ENCODE assay signal across 1 cellular context in the genomic region with DNA sequence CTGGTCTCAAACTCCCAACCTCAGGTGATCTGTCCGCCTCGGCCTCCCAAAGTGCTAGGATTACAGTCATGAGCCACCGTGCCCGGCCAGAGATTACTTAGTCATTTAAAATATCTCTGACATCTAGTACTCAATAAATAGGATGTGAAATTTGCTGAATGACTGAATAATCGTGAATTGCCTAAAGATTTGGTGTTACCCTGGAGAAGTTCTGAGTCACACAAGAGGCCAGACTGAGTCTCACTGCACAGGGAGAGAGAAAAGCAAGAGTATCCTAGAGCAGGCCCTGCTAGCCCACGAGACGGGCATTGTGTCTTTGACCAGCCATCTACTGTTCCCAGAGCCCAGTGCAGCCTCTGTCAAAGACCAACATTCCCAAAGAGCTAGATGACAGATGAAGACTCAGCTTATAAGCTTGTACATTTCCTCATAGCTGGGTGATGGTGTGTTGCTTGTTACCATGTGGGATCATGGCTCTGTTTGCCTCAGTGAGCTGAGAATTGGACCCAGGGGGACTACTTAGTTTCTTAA.
TF ChIP-seq lines count a peak whose summit lies in the region.

No MANE protein-coding gene starts in this region.

TF ChIP-seq in HepG2, 621 proteins besides CTCF, POLR2A, EP300 and RAD21:
- TF ChIP-seq AHR (CRISPR knock-in tag; IDR thresholded peaks at IDR 0.05) (no peak), ZNF839 (CRISPR knock-in tag; IDR thresholded peaks at IDR 0.05; ENCODE audit: borderline replicate concordance) (no peak), MTF1 (CRISPR knock-in tag; IDR thresholded peaks at IDR 0.05) (no peak), NFIC (IDR thresholded peaks at IDR 0.05; ENCODE audit: low read length) (no peak), SYNCRIP (IDR thresholded peaks at IDR 0.05; ENCODE audit: insufficient read depth, low read depth, low read length) (no peak), ZNF432 (CRISPR knock-in tag; IDR thresholded peaks at IDR 0.05; ENCODE audit: borderline replicate concordance) (no peak), STAT5B (CRISPR knock-in tag; IDR thresholded peaks at IDR 0.05) (no peak)
